ENCODE assay signal across 8 cellular contexts in the genomic region with DNA sequence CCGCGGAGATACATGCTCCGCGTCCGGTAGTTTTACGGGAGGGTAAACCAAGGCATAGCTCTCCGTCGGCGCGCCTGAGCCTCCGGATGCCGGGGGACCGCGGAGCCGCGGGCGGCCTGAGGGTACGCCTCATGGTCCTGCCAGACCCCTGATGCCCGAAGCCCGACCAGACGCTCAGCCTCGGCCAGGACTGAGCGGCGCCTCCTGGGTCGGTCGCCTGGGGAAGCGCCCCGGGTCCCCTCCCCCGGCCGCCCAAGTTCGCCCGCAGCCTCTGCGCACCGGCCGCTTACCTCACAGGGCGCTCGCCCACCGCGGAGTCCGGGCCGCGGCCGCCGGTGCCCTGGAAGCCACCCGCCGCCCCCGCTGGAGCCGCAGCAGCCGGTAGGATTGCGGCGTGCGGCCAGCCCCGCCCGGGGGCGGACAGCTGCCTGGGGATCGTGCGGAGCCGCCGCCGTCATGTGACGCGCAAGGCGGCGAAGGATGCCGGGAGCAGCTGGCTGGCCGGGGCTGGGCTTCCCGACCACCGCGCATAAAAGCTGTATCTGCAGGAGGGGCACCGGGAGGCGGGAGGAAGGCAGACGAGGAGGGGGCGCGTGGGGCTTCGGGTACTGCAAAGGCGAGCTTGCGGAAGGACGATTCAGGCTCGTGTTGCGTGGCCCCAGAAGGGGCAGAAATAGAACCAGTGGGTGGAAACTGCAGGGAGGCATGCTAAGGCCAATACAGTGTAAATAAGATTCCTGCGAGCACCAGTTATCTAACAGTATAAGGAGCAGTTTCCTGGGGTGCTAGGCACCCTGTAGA. TPM values are rescaled to one million over a fixed set of nuclear protein-coding genes. Genes with fewer than 3 reads are reported as not detected.
DNase-seq lines count a peak whose midpoint lies in the region; ATAC-seq and TF ChIP-seq lines count a peak whose summit lies in the region.

FBXO10 (minus strand) TSS at position 460 of the 801 bp plus-strand sequence. CDS start 34,612 bp downstream, outside the sequence.

- H3K27ac Mint-ChIP-seq in GM23338 = peak within 1 kb of the TSS; percentile 90

- TF ChIP-seq CTCF in GM23338 (conservative IDR thresholded peaks at IDR 0.05; ENCODE audit: low read depth in 2 of 2) (no peak), breast epithelium (IDR thresholded peaks at IDR 0.05) (no peak), sigmoid colon (IDR thresholded peaks at IDR 0.05) (no peak)

- no peaks in the 10 kb centered on the region for H3K9me2 ChIP-seq in GM23338 (ENCODE audit: insufficient read depth)

- H3K9me3 Mint-ChIP-seq in GM23338 = no peaks in the 10 kb centered on the region

- H3K4me1 ChIP-seq in GM23338 (ENCODE audit: insufficient read depth) (peaks cover 22% of the 10 kb centered on the region), breast epithelium (peaks cover 0 to 3% of the 10 kb centered on the region in 2 donors), sigmoid colon (peaks cover 0 to 37% (median 29%) of the 10 kb centered on the region in 4 donors)

- in situ Hi-C loops in G401 (cut with HindIII; ENCODE audit: low sequenced_read_pairs) = no loop called here

- H3K4me3 Mint-ChIP-seq in GM23338 = peak within 1 kb of the TSS; percentile 87

- 0 to 1% methylated on average over 81 of the region's 81 CpGs for WGBS in sigmoid colon, 2 donors

- no peaks in the 10 kb centered on the region for H3K9me3 ChIP-seq in MG63
- no peaks in the 10 kb centered on the region for H3K9me3 ChIP-seq in breast epithelium
- peaks cover 2% of the 10 kb centered on the region for H3K9me3 ChIP-seq in iPS-18c (ENCODE audit: control insufficient read depth, insufficient read depth, low read length)
- H3K9me3 ChIP-seq in sigmoid colon = no peaks in the 10 kb centered on the region

- H3K4me1 Mint-ChIP-seq in GM23338 = peaks cover 44% of the 10 kb centered on the region

- H2AFZ ChIP-seq in GM23338 = peak within 1 kb of the TSS; percentile 98

- peaks cover 8% of the 10 kb centered on the region for H4K20me1 ChIP-seq in GM23338 (replicated peaks; ENCODE audit: insufficient read depth)

- peak within 1 kb of the TSS; percentile 99 for H3K4me2 ChIP-seq in GM23338

- intact Hi-C loops in breast epithelium (cut with DNase I; ENCODE audit: low total_unique reads) (no loop called here), sigmoid colon (cut with DNase I) (loop anchor here (2.0 to 10.0 kb wide), 3 partner anchors 17 to 489 kb away; partner anchors contain the start of genes SHB, SLC25A51 and TOMM5)

- H3K4me3 ChIP-seq in GM23338 = peak within 1 kb of the TSS; percentile 94
- H3K4me3 ChIP-seq in MG63 = peak within 1 kb of the TSS; percentile 35
- peak within 1 kb of the TSS; percentile 64 to 71 (median 70) for H3K4me3 ChIP-seq in breast epithelium
- H3K4me3 ChIP-seq in iPS-18c (ENCODE audit: insufficient read depth, low read depth, low read length) = peak within 1 kb of the TSS; percentile 81
- peak within 1 kb of the TSS; percentile 59 to 90 (median 75) for H3K4me3 ChIP-seq in sigmoid colon

- peaks cover 21% of the 10 kb centered on the region for H3F3A ChIP-seq in GM23338 (replicated peaks; ENCODE audit: low read depth)

- TF ChIP-seq POLR2A in breast epithelium (IDR thresholded peaks at IDR 0.05) (no peak), sigmoid colon (IDR thresholded peaks at IDR 0.05) (peak in 1 of 2 donors; percentile 32)

- DNase-seq in G401 (ENCODE audit: low spot score) = peak; percentile 59
- peak; percentile 90 for DNase-seq in GM23338 (ENCODE audit: low spot score)
- peak; percentile 48 for DNase-seq in MG63
- DNase-seq in T1000 (lab: John Stamatoyannopoulos, UW) = peak; percentile 20
- peak; percentile 39 to 61 for DNase-seq in breast epithelium (ENCODE audit: low spot score in 2 of 2)
- DNase-seq in sigmoid colon = peak; percentile 88
- no peak for DNase-seq in GDM1 (lab: John Stamatoyannopoulos, UW)

- ATAC-seq in GM23338 = peak; percentile 87

- H3K27ac ChIP-seq in GM23338 (ENCODE audit: low read depth) (0 out of 2 replicates have a peak within 1 kb of the TSS, but pooled peaks have one; percentile 19), breast epithelium (peak within 1 kb of the TSS; percentile 64 to 83), sigmoid colon (peak within 1 kb of the TSS; percentile 85 to 97 (median 96))

- H3K27me3 ChIP-seq in GM23338 (ENCODE audit: insufficient read depth) (no peaks in the 10 kb centered on the region), MG63 (no peaks in the 10 kb centered on the region), breast epithelium (no peaks in the 10 kb centered on the region), sigmoid colon (no peaks in the 10 kb centered on the region)

- TF ChIP-seq EP300 in sigmoid colon (IDR thresholded peaks at IDR 0.05) = peak in 1 of 4 donors; percentile 6

- H3K36me3 ChIP-seq in GM23338 (ENCODE audit: insufficient read depth) = no peaks in the 10 kb centered on the region; the same call in 1 of the 2 replicates
- peaks cover 13% of the 10 kb centered on the region for H3K36me3 ChIP-seq in MG63
- no peaks in the 10 kb centered on the region for H3K36me3 ChIP-seq in breast epithelium
- no peaks in the 10 kb centered on the region for H3K36me3 ChIP-seq in sigmoid colon

- H3K27me3 Mint-ChIP-seq in GM23338 (ENCODE audit: insufficient read depth, low read depth, poor library complexity) = peaks cover 8% of the 10 kb centered on the region

- H3K79me2 ChIP-seq in GM23338 (replicated peaks; ENCODE audit: insufficient read depth) = peaks cover 28% of the 10 kb centered on the region

- no peaks in the 10 kb centered on the region for H3K36me3 Mint-ChIP-seq in GM23338 (ENCODE audit: low read depth)

TF ChIP-seq in GM23338, 12 proteins besides CTCF, POLR2A, EP300 and RAD21 (continues in another document):
- peak; percentile 85 for TF ChIP-seq CREB1 (CRISPR knock-in tag; IDR thresholded peaks at IDR 0.05; ENCODE audit: low read depth)
- no peak for TF ChIP-seq ZNF114 (CRISPR knock-in tag; IDR thresholded peaks at IDR 0.05)
- TF ChIP-seq EZH2 (IDR thresholded peaks at IDR 0.05; ENCODE audit: low read depth, unreplicated experiment) = no peak
- TF ChIP-seq, protein P1, sequence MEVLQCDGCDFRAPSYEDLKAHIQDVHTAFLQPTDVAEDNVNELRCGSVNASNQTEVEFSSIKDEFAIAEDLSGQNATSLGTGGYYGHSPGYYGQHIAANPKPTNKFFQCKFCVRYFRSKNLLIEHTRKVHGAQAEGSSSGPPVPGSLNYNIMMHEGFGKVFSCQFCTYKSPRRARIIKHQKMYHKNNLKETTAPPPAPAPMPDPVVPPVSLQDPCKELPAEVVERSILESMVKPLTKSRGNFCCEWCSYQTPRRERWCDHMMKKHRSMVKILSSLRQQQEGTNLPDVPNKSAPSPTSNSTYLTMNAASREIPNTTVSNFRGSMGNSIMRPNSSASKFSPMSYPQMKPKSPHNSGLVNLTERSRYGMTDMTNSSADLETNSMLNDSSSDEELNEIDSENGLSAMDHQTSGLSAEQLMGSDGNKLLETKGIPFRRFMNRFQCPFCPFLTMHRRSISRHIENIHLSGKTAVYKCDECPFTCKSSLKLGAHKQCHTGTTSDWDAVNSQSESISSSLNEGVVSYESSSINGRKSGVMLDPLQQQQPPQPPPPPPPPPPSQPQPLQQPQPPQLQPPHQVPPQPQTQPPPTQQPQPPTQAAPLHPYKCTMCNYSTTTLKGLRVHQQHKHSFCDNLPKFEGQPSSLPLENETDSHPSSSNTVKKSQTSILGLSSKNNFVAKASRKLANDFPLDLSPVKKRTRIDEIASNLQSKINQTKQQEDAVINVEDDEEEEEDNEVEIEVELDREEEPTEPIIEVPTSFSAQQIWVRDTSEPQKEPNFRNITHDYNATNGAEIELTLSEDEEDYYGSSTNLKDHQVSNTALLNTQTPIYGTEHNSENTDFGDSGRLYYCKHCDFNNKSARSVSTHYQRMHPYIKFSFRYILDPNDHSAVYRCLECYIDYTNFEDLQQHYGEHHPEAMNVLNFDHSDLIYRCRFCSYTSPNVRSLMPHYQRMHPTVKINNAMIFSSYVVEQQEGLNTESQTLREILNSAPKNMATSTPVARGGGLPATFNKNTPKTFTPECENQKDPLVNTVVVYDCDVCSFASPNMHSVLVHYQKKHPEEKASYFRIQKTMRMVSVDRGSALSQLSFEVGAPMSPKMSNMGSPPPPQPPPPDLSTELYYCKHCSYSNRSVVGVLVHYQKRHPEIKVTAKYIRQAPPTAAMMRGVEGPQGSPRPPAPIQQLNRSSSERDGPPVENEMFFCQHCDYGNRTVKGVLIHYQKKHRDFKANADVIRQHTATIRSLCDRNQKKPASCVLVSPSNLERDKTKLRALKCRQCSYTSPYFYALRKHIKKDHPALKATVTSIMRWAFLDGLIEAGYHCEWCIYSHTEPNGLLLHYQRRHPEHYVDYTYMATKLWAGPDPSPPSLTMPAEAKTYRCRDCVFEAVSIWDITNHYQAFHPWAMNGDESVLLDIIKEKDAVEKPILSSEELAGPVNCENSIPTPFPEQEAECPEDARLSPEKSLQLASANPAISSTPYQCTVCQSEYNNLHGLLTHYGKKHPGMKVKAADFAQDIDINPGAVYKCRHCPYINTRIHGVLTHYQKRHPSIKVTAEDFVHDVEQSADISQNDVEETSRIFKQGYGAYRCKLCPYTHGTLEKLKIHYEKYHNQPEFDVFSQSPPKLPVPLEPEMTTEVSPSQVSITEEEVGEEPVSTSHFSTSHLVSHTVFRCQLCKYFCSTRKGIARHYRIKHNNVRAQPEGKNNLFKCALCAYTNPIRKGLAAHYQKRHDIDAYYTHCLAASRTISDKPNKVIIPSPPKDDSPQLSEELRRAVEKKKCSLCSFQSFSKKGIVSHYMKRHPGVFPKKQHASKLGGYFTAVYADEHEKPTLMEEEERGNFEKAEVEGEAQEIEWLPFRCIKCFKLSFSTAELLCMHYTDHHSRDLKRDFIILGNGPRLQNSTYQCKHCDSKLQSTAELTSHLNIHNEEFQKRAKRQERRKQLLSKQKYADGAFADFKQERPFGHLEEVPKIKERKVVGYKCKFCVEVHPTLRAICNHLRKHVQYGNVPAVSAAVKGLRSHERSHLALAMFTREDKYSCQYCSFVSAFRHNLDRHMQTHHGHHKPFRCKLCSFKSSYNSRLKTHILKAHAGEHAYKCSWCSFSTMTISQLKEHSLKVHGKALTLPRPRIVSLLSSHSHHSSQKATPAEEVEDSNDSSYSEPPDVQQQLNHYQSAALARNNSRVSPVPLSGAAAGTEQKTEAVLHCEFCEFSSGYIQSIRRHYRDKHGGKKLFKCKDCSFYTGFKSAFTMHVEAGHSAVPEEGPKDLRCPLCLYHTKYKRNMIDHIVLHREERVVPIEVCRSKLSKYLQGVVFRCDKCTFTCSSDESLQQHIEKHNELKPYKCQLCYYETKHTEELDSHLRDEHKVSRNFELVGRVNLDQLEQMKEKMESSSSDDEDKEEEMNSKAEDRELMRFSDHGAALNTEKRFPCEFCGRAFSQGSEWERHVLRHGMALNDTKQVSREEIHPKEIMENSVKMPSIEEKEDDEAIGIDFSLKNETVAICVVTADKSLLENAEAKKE (CRISPR knock-in tag; IDR thresholded peaks at IDR 0.05) = no peak

RNA-seq across cellular contexts. Expression of gene FBXO10, which starts in this region (rescaled TPM):
- total RNA-seq in G401 (2014; rRNA removed; shearing (Covaris generic)) = 17.5 and 32.2 TPM in 2 replicates
- 11.5 and 13.4 TPM in 2 replicates for total RNA-seq in GM23338 (2014; rRNA removed; shearing (Covaris generic))
- polyA plus RNA-seq in GM23338 (2016; fragmentation: Nextera tagmentation; extraction: Ambion mirVana) (3.4 TPM in 2 replicates), sigmoid colon (1 to 10 TPM in 1 of 3 donors, under 1 TPM in 2; 0.60 to 4.1 (median 0.69) TPM)
- 0.84 and 4.3 TPM in 2 replicates for total RNA-seq in MG63 (2014; rRNA removed; shearing (Covaris generic); ENCODE audit: low replicate concordance)
- total RNA-seq in breast epithelium (1 to 10 TPM; 5.1 to 6.9 (median 5.9) TPM), sigmoid colon (10 to 100 TPM; 14.8 to 19.4 (median 16.3) TPM)

Comparison
In these comparisons a context has a peak if more than half of its experiments do, and no peak if none do; other contexts are left out.
1. H3K27ac ChIP-seq: peak in every context shown above with its lines; median percentile 96 in sigmoid colon; 74 in breast epithelium; 19 in GM23338.
2. H3K4me3 ChIP-seq: peak in every context shown above with its lines; median percentile 94 in GM23338; 81 in iPS-18c; 75 in sigmoid colon; 70 in breast epithelium; 35 in MG63.